In genomic region chr17:35587074-35587961, GRCh38 we compare ENCODE assay signal across 8 cellular contexts. TPM values are rescaled to one million over a fixed set of nuclear protein-coding genes. Genes with fewer than 3 reads are reported as not detected.
A peak's percentile ranks its signal among the peaks of the same experiment; 100 is the strongest.
DNase-seq lines count a peak whose midpoint lies in the region; ATAC-seq and TF ChIP-seq lines count a peak whose summit lies in the region.

Gene AP2B1, plus strand, starts transcription at chr17:35587322. Its CDS starts 6,709 bp downstream, at chr17:35594031.

- H4K20me1 ChIP-seq in Loucy (ENCODE audit: insufficient read depth, low read length, poor library complexity, severe bottlenecking) = peaks cover 28% of the 10 kb centered on the region

- no peaks in the 10 kb centered on the region for H3K9me3 Mint-ChIP-seq in natural killer cell treated with Interleukin-12 subunit alpha and Interleukin-12 subunit beta and Interleukin-15 and Interleukin-18, amount 100 ng/mL, for 72 hours

- H3K36me3 Mint-ChIP-seq in natural killer cell treated with Interleukin-12 subunit alpha and Interleukin-12 subunit beta and Interleukin-15 and Interleukin-18, amount 100 ng/mL, for 72 hours = peaks cover 6% of the 10 kb centered on the region

- H3K4me3 ChIP-seq in Loucy (ENCODE audit: low read length, poor library complexity, severe bottlenecking) (peak within 1 kb of the TSS; percentile 94), fibroblast of pulmonary artery (replicated peaks; ENCODE audit: low read depth, low read length) (peak within 1 kb of the TSS; percentile 100)

- no peaks in the 10 kb centered on the region for H3F3A ChIP-seq in Loucy (ENCODE audit: low read depth)

- no peaks in the 10 kb centered on the region for H3K9me2 ChIP-seq in Loucy (replicated peaks; ENCODE audit: low read depth, low read length)

- H3K27ac Mint-ChIP-seq in natural killer cell treated with Interleukin-12 subunit alpha and Interleukin-12 subunit beta and Interleukin-15 and Interleukin-18, amount 100 ng/mL, for 72 hours = peak within 1 kb of the TSS; percentile 95 to 98

- peak within 1 kb of the TSS; percentile 69 for H3K4me2 ChIP-seq in Loucy (ENCODE audit: low read depth, low read length, poor library complexity, severe bottlenecking)

- no peaks in the 10 kb centered on the region for H3K9me3 ChIP-seq in Loucy (ENCODE audit: insufficient read depth, low read depth, low read length)

- H3K4me1 Mint-ChIP-seq in natural killer cell treated with Interleukin-12 subunit alpha and Interleukin-12 subunit beta and Interleukin-15 and Interleukin-18, amount 100 ng/mL, for 72 hours (ENCODE audit: low read depth in 2 of 2) = peaks cover 29 to 31% of the 10 kb centered on the region in 2 donors

- peak; percentile 98 to 99 for ATAC-seq in natural killer cell treated with Interleukin-12 subunit alpha and Interleukin-12 subunit beta and Interleukin-15 and Interleukin-18, amount 100 ng/mL, for 72 hours
- ATAC-seq in stimulated activated naive CD8-positive, alpha-beta T cell treated with anti-CD3 and anti-CD28 coated beads, Interleukin-15, Interleukin-2, amounts not matched to agents 100 U/mL and 50 U/mL, for 24 hours = peak; percentile 98

- TF ChIP-seq CTCF in Loucy (conservative IDR thresholded peaks at IDR 0.05; ENCODE audit: low read length) (no peak), fibroblast of pulmonary artery (IDR thresholded peaks at IDR 0.05; ENCODE audit: low read length, missing control alignments) (no peak)

- peaks cover 31% of the 10 kb centered on the region for H3K4me1 ChIP-seq in Loucy (ENCODE audit: insufficient read depth, low read length, poor library complexity, severe bottlenecking)

- H3K36me3 ChIP-seq in Loucy (ENCODE audit: insufficient read depth, low read length) = no peaks in the 10 kb centered on the region

- H3K27me3 ChIP-seq in Loucy (ENCODE audit: insufficient read depth, low read length, poor library complexity, severe bottlenecking) = peaks cover 5% of the 10 kb centered on the region

- DNase-seq in EH (ENCODE audit: low read depth) (peak; percentile 92), H4 (ENCODE audit: low spot score) (peak; percentile 95), fibroblast of pulmonary artery (ENCODE audit: low read depth) (peak; percentile 98)
- peak; percentile 92 for DNase-seq in activated T-helper 9 cell treated with anti-CD3 and anti-CD28 coated beads, Interleukin-2, amount 50 U/mL, for 16 hours (ENCODE audit: low read depth)
- peak; percentile 96 for DNase-seq in natural killer cell treated with Interleukin-12 subunit alpha and Interleukin-12 subunit beta and Interleukin-15 and Interleukin-18, amount 100 ng/mL, for 72 hours (ENCODE audit: low spot score)
- DNase-seq in stimulated activated naive CD8-positive, alpha-beta T cell treated with anti-CD3 and anti-CD28 coated beads, Interleukin-15, Interleukin-2, amounts not matched to agents 100 U/mL and 50 U/mL, for 24 hours = peak; percentile 96

- TF ChIP-seq POLR2A in Raji (IDR thresholded peaks at IDR 0.05; ENCODE audit: insufficient read depth, low read depth, low read length) = peak; percentile 83

- H2AFZ ChIP-seq in Loucy (ENCODE audit: low read length) = peak within 1 kb of the TSS; percentile 94

- H3K27me3 Mint-ChIP-seq in natural killer cell treated with Interleukin-12 subunit alpha and Interleukin-12 subunit beta and Interleukin-15 and Interleukin-18, amount 100 ng/mL, for 72 hours = peaks cover 9 to 13% of the 10 kb centered on the region in 2 donors

- H3K4me3 Mint-ChIP-seq in natural killer cell treated with Interleukin-12 subunit alpha and Interleukin-12 subunit beta and Interleukin-15 and Interleukin-18, amount 100 ng/mL, for 72 hours = peak within 1 kb of the TSS; percentile 94

- H3K79me2 ChIP-seq in Loucy (ENCODE audit: insufficient read depth, low read length) = peaks cover 48% of the 10 kb centered on the region

- H3K9ac ChIP-seq in Loucy (ENCODE audit: low read depth, low read length, poor library complexity, severe bottlenecking) = peak within 1 kb of the TSS; percentile 86

RNA-seq across cellular contexts. Expression of gene AP2B1, which starts in this region (rescaled TPM):
- total RNA-seq in H4 (2014; rRNA removed; shearing (Covaris generic)) = 40.1 and 57.2 TPM in 2 replicates
- total RNA-seq in natural killer cell treated with Interleukin-12 subunit alpha and Interleukin-12 subunit beta and Interleukin-15 and Interleukin-18, amount 100 ng/mL, for 72 hours = 100 to 1,000 TPM; 158 to 171 TPM

Comparison
In these comparisons a context has a peak if more than half of its experiments do, and no peak if none do; other contexts are left out.
1. Peak in every context shown above with its lines: DNase-seq, ATAC-seq and H3K4me3 ChIP-seq.